ENCODE assay signal across 36 cellular contexts in the genomic region with DNA sequence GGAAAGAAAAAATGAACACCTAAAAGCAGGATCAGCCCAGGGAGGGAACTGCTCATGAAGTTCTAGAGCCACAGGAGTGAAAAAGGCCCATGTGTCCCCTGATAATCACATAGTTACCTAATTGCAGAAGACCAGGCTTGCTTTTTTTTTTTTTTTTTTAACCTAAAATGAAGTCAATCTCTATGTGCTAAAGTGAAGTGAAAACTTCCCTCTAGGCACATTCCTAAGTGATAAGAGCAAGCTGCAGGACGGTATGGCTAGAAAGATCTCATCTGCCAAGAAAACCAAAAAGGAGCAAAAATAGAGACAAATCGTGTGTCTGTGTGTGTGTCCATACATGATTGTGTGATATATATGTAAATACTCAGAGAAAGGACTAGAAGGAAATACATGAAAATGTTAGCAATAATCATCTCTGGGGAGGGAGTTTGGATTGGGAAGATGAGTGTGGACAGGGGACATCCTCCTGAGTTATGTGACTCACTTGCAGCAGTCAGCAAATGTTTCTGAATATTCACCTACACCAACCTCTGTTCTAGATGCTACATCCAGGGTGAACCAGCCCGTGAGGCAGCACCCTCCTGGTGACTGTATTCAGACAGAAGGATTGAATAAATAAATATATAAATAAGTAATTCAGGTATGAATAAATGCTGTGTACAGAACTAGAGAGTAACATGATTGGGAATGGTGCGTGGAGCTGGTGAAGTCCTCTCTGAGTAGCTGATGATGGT.
"Had no signal": no experiment of that assay in that cellular context is flagged by ENCODE, and none has a peak within 500 bp of the region (broad histone marks: within the 10 kb centered on the region; RNA-seq: fewer than 3 reads in every experiment).

No MANE protein-coding gene starts in this region.

- H3K27ac Mint-ChIP-seq: activated CD4-positive, alpha-beta memory T cell treated with anti-CD3 and anti-CD28 coated beads, Interleukin-2, amount 10 ng/mL, durations not matched to agents 7 days and 5 days; activated CD4-positive, alpha-beta T cell treated with anti-CD3 and anti-CD28 coated beads for 36 hours; activated CD4-positive, alpha-beta T cell treated with anti-CD3 and anti-CD28 coated beads, Interleukin-2, amount 10 ng/mL, durations not matched to agents 7 days and 5 days; activated CD8-positive, alpha-beta memory T cell treated with anti-CD3 and anti-CD28 coated beads, Interleukin-2, amount 10 ng/mL, durations not matched to agents 7 days and 5 days; activated CD8-positive, alpha-beta T cell treated with anti-CD3 and anti-CD28 coated beads, Interleukin-2, amount 10 ng/mL, durations not matched to agents 7 days and 5 days; activated naive CD4-positive, alpha-beta T cell treated with anti-CD3 and anti-CD28 coated beads for 36 hours; activated naive CD4-positive, alpha-beta T cell treated with anti-CD3 and anti-CD28 coated beads, Interleukin-2, amount 50 U/mL, for 72 hours; activated naive CD8-positive, alpha-beta T cell treated with anti-CD3 and anti-CD28 coated beads for 36 hours; activated T-cell treated with anti-CD3 and anti-CD28 coated beads, Interleukin-2, amount 50 U/mL, for 24 hours; activated T-helper 2 cell treated with anti-CD3 and anti-CD28 coated beads, Interferon-gamma antibody, Interleukin-2, Interleukin-4, amounts not matched to agents 10 μg/mL and 5 μg/mL and 100 μg/mL, durations not matched to agents 14 hours and 24 hours and 36 hours; T-helper 1 cell treated with Interleukin-12 subunit alpha and Interleukin-12 subunit beta and Interleukin-4 antibody, amounts not matched to agents 30 μg/mL and 1 μg/mL, for 36 hours; T-helper 2 cell treated with Interferon-gamma antibody and Interleukin-4, amounts not matched to agents 5 μg/mL and 100 μg/mL, for 36 hours; WTC11 had no signal

- H3K4me3 ChIP-seq: adrenal gland, body of pancreas, breast epithelium had no signal

- H3K4me3 Mint-ChIP-seq: activated CD4-positive, alpha-beta memory T cell treated with anti-CD3 and anti-CD28 coated beads, Interleukin-2, amount 10 ng/mL, durations not matched to agents 7 days and 5 days; activated CD4-positive, alpha-beta T cell treated with anti-CD3 and anti-CD28 coated beads for 36 hours; activated CD4-positive, alpha-beta T cell treated with anti-CD3 and anti-CD28 coated beads, Interleukin-2, amount 10 ng/mL, durations not matched to agents 7 days and 5 days; activated CD8-positive, alpha-beta memory T cell treated with anti-CD3 and anti-CD28 coated beads, Interleukin-2, amount 10 ng/mL, durations not matched to agents 7 days and 5 days; activated CD8-positive, alpha-beta T cell treated with anti-CD3 and anti-CD28 coated beads, Interleukin-2, amount 10 ng/mL, durations not matched to agents 7 days and 5 days; activated naive CD4-positive, alpha-beta T cell treated with anti-CD3 and anti-CD28 coated beads for 36 hours; activated naive CD8-positive, alpha-beta T cell treated with anti-CD3 and anti-CD28 coated beads for 36 hours; activated T-cell treated with anti-CD3 and anti-CD28 coated beads, Interleukin-2, amount 50 U/mL, for 24 hours; T-helper 1 cell treated with Interleukin-12 subunit alpha and Interleukin-12 subunit beta and Interleukin-4 antibody, amounts not matched to agents 30 μg/mL and 1 μg/mL, for 36 hours; T-helper 2 cell treated with Interferon-gamma antibody and Interleukin-4, amounts not matched to agents 5 μg/mL and 100 μg/mL, for 36 hours; WTC11 had no signal

- H3K36me3 ChIP-seq: adrenal gland, brain microvascular endothelial cell, breast epithelium, WERI-Rb-1 had no signal

- H3K36me3 Mint-ChIP-seq: activated CD8-positive, alpha-beta memory T cell treated with anti-CD3 and anti-CD28 coated beads, Interleukin-2, amount 10 ng/mL, durations not matched to agents 7 days and 5 days; activated naive CD4-positive, alpha-beta T cell treated with anti-CD3 and anti-CD28 coated beads, Interleukin-2, amount 50 U/mL, for 72 hours; activated naive CD8-positive, alpha-beta T cell treated with anti-CD3 and anti-CD28 coated beads for 36 hours; WTC11 had no signal

- H3K27me3 Mint-ChIP-seq: activated CD4-positive, alpha-beta memory T cell treated with anti-CD3 and anti-CD28 coated beads, Interleukin-2, amount 10 ng/mL, durations not matched to agents 7 days and 5 days; activated CD4-positive, alpha-beta T cell treated with anti-CD3 and anti-CD28 coated beads, Interleukin-2, amount 10 ng/mL, durations not matched to agents 7 days and 5 days; activated CD8-positive, alpha-beta memory T cell treated with anti-CD3 and anti-CD28 coated beads, Interleukin-2, amount 10 ng/mL, durations not matched to agents 7 days and 5 days; activated naive CD8-positive, alpha-beta T cell treated with anti-CD3 and anti-CD28 coated beads for 36 hours; activated T-cell treated with anti-CD3 and anti-CD28 coated beads, Interleukin-2, amount 50 U/mL, for 24 hours had no signal

- H3K27me3 ChIP-seq: adrenal gland, body of pancreas, brain microvascular endothelial cell, breast epithelium had no signal

- H3K4me1 ChIP-seq: adrenal gland, body of pancreas, breast epithelium had no signal

- H3K9me3 Mint-ChIP-seq: activated CD4-positive, alpha-beta T cell treated with anti-CD3 and anti-CD28 coated beads, Interleukin-2, amount 10 ng/mL, durations not matched to agents 7 days and 5 days; activated naive CD8-positive, alpha-beta T cell treated with anti-CD3 and anti-CD28 coated beads for 36 hours; activated T-cell treated with anti-CD3 and anti-CD28 coated beads, Interleukin-2, amount 50 U/mL, for 24 hours; activated T-helper 2 cell treated with anti-CD3 and anti-CD28 coated beads, Interferon-gamma antibody, Interleukin-2, Interleukin-4, amounts not matched to agents 10 μg/mL and 5 μg/mL and 100 μg/mL, durations not matched to agents 14 hours and 24 hours and 36 hours; T-helper 1 cell treated with Interleukin-12 subunit alpha and Interleukin-12 subunit beta and Interleukin-4 antibody, amounts not matched to agents 30 μg/mL and 1 μg/mL, for 36 hours; T-helper 2 cell treated with Interferon-gamma antibody and Interleukin-4, amounts not matched to agents 5 μg/mL and 100 μg/mL, for 36 hours; WTC11 had no signal

- H3K27ac ChIP-seq: adrenal gland, body of pancreas, brain microvascular endothelial cell, breast epithelium, WERI-Rb-1 had no signal

- DNase-seq: activated CD4-positive, alpha-beta memory T cell treated with anti-CD3 and anti-CD28 coated beads, Interleukin-2, amount 10 ng/mL, durations not matched to agents 7 days and 5 days; activated CD4-positive, alpha-beta T cell treated with anti-CD3 and anti-CD28 coated beads for 1 hour; activated CD4-positive, alpha-beta T cell treated with anti-CD3 and anti-CD28 coated beads for 36 hours; activated CD4-positive, alpha-beta T cell treated with anti-CD3 and anti-CD28 coated beads for 48 hours; activated CD4-positive, alpha-beta T cell treated with anti-CD3 and anti-CD28 coated beads, Interleukin-2, amount 10 ng/mL, durations not matched to agents 7 days and 5 days; activated CD4-positive, alpha-beta T cell treated with anti-CD3 and anti-CD28 coated beads, Interleukin-2, amount 50 U/mL, for 48 hours; activated CD4-positive, CD25-positive, alpha-beta regulatory T cell; activated CD8-positive, alpha-beta memory T cell treated with anti-CD3 and anti-CD28 coated beads for 24 hours; activated CD8-positive, alpha-beta memory T cell treated with anti-CD3 and anti-CD28 coated beads, Interleukin-2, amount 10 ng/mL, durations not matched to agents 7 days and 5 days; activated CD8-positive, alpha-beta memory T cell treated with anti-CD3 and anti-CD28 coated beads, Interleukin-2, amount 50 U/mL, for 48 hours; activated CD8-positive, alpha-beta T cell treated with anti-CD3 and anti-CD28 coated beads, Interleukin-2, amount 10 ng/mL, durations not matched to agents 7 days and 5 days; activated effector memory CD4-positive, alpha-beta T cell treated with Interleukin-2 at 50 U/mL for 16 hours; activated gamma-delta T cell treated with Interleukin-2 at 50 U/mL for 16 hours; activated naive CD4-positive, alpha-beta T cell; activated naive CD4-positive, alpha-beta T cell treated with anti-CD3 and anti-CD28 coated beads for 36 hours; activated naive CD4-positive, alpha-beta T cell treated with anti-CD3 and anti-CD28 coated beads, Interleukin-2, amount 50 U/mL, for 16 hours; activated naive CD8-positive, alpha-beta T cell treated with anti-CD3 and anti-CD28 coated beads for 36 hours; activated T-cell treated with anti-CD3 and anti-CD28 coated beads, Interleukin-2, amount 50 U/mL, for 24 hours; activated T-cell treated with anti-CD3 and anti-CD28 coated beads, Interleukin-2, amount 50 U/mL, for 48 hours; adrenal gland; amniotic stem cell; aorta; body of pancreas; brain microvascular endothelial cell; central memory CD4-positive, alpha-beta T cell; T-helper 1 cell; T-helper 2 cell; T-helper 9 cell; WERI-Rb-1 had no signal

- H3K4me1 Mint-ChIP-seq: activated CD4-positive, alpha-beta memory T cell treated with anti-CD3 and anti-CD28 coated beads, Interleukin-2, amount 10 ng/mL, durations not matched to agents 7 days and 5 days; activated CD4-positive, alpha-beta T cell treated with anti-CD3 and anti-CD28 coated beads for 36 hours; activated CD4-positive, alpha-beta T cell treated with anti-CD3 and anti-CD28 coated beads, Interleukin-2, amount 10 ng/mL, durations not matched to agents 7 days and 5 days; activated CD8-positive, alpha-beta memory T cell treated with anti-CD3 and anti-CD28 coated beads, Interleukin-2, amount 10 ng/mL, durations not matched to agents 7 days and 5 days; activated naive CD8-positive, alpha-beta T cell treated with anti-CD3 and anti-CD28 coated beads for 36 hours had no signal

- ATAC-seq: activated CD4-positive, alpha-beta T cell treated with anti-CD3 and anti-CD28 coated beads for 36 hours; activated CD4-positive, CD25-positive, alpha-beta regulatory T cell treated with anti-CD3 and anti-CD28 coated beads, Interleukin-2, amount 50 U/mL, for 24 hours; activated CD8-positive, alpha-beta memory T cell treated with anti-CD3 and anti-CD28 coated beads, Interleukin-2, amount 10 ng/mL, durations not matched to agents 7 days and 5 days; activated CD8-positive, alpha-beta T cell treated with anti-CD3 and anti-CD28 coated beads, Interleukin-2, amount 10 ng/mL, durations not matched to agents 7 days and 5 days; activated naive CD4-positive, alpha-beta T cell treated with anti-CD3 and anti-CD28 coated beads, Interleukin-2, amount 50 U/mL, for 72 hours; body of pancreas; WTC11 had no signal
